Comparison of ENCODE assay signal across 10 cellular contexts in the genomic region with DNA sequence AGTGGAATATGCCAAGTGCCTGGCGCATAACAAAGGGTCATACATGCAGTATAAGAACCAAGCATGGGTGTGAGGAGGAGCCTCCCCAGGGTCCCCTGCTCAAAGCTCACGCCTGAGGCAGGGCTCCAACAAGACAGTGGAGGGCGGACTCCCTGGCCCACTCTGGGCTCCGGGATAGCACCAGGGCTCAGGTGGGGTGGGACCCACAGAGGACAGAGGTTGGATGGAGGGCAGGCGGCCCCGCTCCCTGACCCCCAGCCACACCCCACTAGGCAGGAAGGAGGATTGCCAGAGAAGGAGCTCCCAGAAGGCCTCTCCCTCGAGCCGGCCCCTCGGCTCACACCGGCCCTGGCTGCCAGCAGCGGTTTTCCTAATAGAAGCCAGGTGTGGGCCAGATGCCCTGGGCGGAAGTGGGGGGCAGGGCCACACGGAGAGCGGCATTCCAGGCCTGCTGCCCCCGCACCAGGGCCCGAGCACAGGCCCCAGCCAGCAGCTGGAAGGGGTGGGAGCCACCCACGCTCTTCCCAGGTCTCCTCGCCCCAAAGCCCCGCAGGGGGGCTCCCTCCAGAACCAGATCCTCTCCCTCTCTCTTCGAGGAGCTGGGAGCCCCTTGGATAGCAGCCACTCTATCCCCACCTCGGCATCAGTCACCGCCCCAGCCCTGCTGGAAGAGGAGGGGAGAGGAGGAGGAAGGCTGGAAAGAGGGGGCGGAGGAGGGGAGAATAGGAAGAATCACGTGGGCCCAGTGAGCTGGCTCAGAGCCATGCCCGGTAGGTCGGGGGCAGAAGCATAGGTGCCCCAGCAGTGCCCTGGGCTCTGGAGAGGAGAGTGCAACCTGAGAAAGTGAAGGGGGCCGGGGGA. TPM values are rescaled to one million over a fixed set of nuclear protein-coding genes. Genes with fewer than 3 reads are reported as not detected.
DNase-seq lines count a peak whose midpoint lies in the region; ATAC-seq, FAIRE-seq and TF ChIP-seq lines count a peak whose summit lies in the region.
"Had no signal": no experiment of that assay in that cellular context is flagged by ENCODE, and none has a peak within 500 bp of the region (broad histone marks: within the 10 kb centered on the region; RNA-seq: fewer than 3 reads in every experiment).

No MANE protein-coding gene starts in this region.

- H3K9me3 Mint-ChIP-seq in type B pancreatic cell: no peaks in the 10 kb centered on the region
- H3K9me3 Mint-ChIP-seq: naive B cell had no signal

- H3K4me2 ChIP-seq in keratinocyte (ENCODE audit: control insufficient read depth, extremely low read depth, insufficient read depth, low read depth, low read length): no peak overlapping the region
- H3K4me2 ChIP-seq: A549 had no signal

- peak overlapping the region; percentile 66 for H3K27ac Mint-ChIP-seq in type B pancreatic cell

- ATAC-seq in HG02884 (IDR thresholded peaks at IDR 0.05; ENCODE audit: unreplicated experiment): no peak

- H3K9me3 ChIP-seq in keratinocyte (ENCODE audit: control insufficient read depth, low read depth, low read length): no peaks in the 10 kb centered on the region
- H3K9me3 ChIP-seq: A549 had no signal

- H3K79me2 ChIP-seq in keratinocyte (ENCODE audit: control insufficient read depth, insufficient read depth, low read length): no peaks in the 10 kb centered on the region

- peaks cover 11% of the 10 kb centered on the region for H3K4me1 ChIP-seq in keratinocyte (ENCODE audit: control insufficient read depth, extremely low read depth, insufficient read depth, low read length)

- H3K36me3 ChIP-seq in bronchial epithelial cell (ENCODE audit: control insufficient read depth, insufficient read depth, low read length) (peaks cover 10% of the 10 kb centered on the region), keratinocyte (ENCODE audit: control insufficient read depth in 2 of 2, extremely low read depth in 1 of 2, insufficient read depth in 2 of 2, low read length in 2 of 2) (peaks cover 12 to 27% of the 10 kb centered on the region in 2 experiments)

- peaks cover 22% of the 10 kb centered on the region for H3K4me1 Mint-ChIP-seq in type B pancreatic cell (ENCODE audit: unreplicated experiment)

- H3K9me1 ChIP-seq in keratinocyte (ENCODE audit: control insufficient read depth, extremely low read depth, insufficient read depth, low read length): no peaks in the 10 kb centered on the region

- no peak overlapping the region for H3K27ac ChIP-seq in keratinocyte (ENCODE audit: control insufficient read depth, insufficient read depth, low read length)

- H3K9ac ChIP-seq in keratinocyte (ENCODE audit: control insufficient read depth, extremely low read depth, insufficient read depth, low read length): peak overlapping the region; percentile 28

- peaks cover 3% of the 10 kb centered on the region for H4K20me1 ChIP-seq in keratinocyte (ENCODE audit: control insufficient read depth, extremely low read depth, insufficient read depth, low read length)

- H3K27me3 Mint-ChIP-seq in type B pancreatic cell: no peaks in the 10 kb centered on the region
- H3K27me3 Mint-ChIP-seq: naive B cell had no signal

- TF ChIP-seq CTCF in bronchial epithelial cell (IDR thresholded peaks at IDR 0.05; ENCODE audit: insufficient read depth, low read length, severe bottlenecking) (no peak), keratinocyte (optimal IDR thresholded peaks at IDR 0.05 in 1 of 3, IDR thresholded peaks at IDR 0.05 in 1 of 3, conservative IDR thresholded peaks at IDR 0.05 in 1 of 3; ENCODE audit: extremely low read depth in 1 of 3, insufficient read depth in 2 of 3, low read length in 3 of 3) (no peak), type B pancreatic cell (conservative IDR thresholded peaks at IDR 0.05) (no peak)

- dilution Hi-C loops in keratinocyte (cut with MboI; ENCODE audit: extremely low pct_ligation_motif_present, low sequenced_read_pairs): no loop called here

- DNase-seq in NCI-H2171 treated with DMSO at 0.1 percent for 48 hours (lab: John Stamatoyannopoulos, UW) (peak; percentile 38), NCI-H2171 (lab: John Stamatoyannopoulos, UW) (no peak), bronchial epithelial cell (ENCODE audit: low read depth) (peak; percentile 62), keratinocyte (ENCODE audit: low read depth, low spot score) (no peak), type B pancreatic cell (ENCODE audit: extremely low spot score, unreplicated experiment) (peak; percentile 86), OCI-M1 (lab: John Stamatoyannopoulos, UW) (no peak), NCI-H1417 treated with DMSO at 0.1 percent for 48 hours (lab: John Stamatoyannopoulos, UW) (no peak)
- DNase-seq: naive B cell had no signal

- peaks cover 5% of the 10 kb centered on the region for H3K36me3 Mint-ChIP-seq in type B pancreatic cell

- H3K27me3 ChIP-seq in bronchial epithelial cell (ENCODE audit: control insufficient read depth, insufficient read depth, low read length): no peaks in the 10 kb centered on the region
- no peaks in the 10 kb centered on the region for H3K27me3 ChIP-seq in keratinocyte (ENCODE audit: control insufficient read depth, extremely low read depth, insufficient read depth, low read length)

- FAIRE-seq in bronchial epithelial cell (lab: Jason Lieb, UNC) (no peak), keratinocyte (lab: Jason Lieb, UNC) (no peak)
- FAIRE-seq: A549 had no signal

- H2AFZ ChIP-seq in keratinocyte (ENCODE audit: control insufficient read depth, low read length): no peak overlapping the region

- peak overlapping the region; percentile 34 for H3K4me3 Mint-ChIP-seq in type B pancreatic cell

- no peak overlapping the region for H3K4me3 ChIP-seq in bronchial epithelial cell (ENCODE audit: low read depth, low read length)
- no peak overlapping the region for H3K4me3 ChIP-seq in keratinocyte (ENCODE audit: control insufficient read depth in 2 of 3, extremely low read depth in 1 of 3, insufficient read depth in 2 of 3, low read depth in 1 of 3, low read length in 3 of 3)
- H3K4me3 ChIP-seq: A549 had no signal

RNA-seq across cellular contexts. Expression of a gene that starts 21.0 kb away (rescaled TPM):
- total RNA-seq in bronchial epithelial cell: 6.6 and 10.0 TPM in 2 replicates
- 0.37 to 1.1 TPM (median 0.46 TPM) in 3 replicates for polyA plus RNA-seq in keratinocyte
- polyA plus RNA-seq in keratinocyte (2011; ENCODE audit: low read depth): 4.4 TPM
- 0.29 and 0.88 TPM in 2 replicates for polyA plus RNA-seq in keratinocyte (2011; cell fraction: cytosol; rRNA removed)
- polyA plus RNA-seq in keratinocyte (2011; cell fraction: nucleus; rRNA removed): 2.5 and 3.9 TPM in 2 replicates
- 0.71 and 6.3 TPM in 2 replicates for polyA plus RNA-seq in keratinocyte (2012; ENCODE audit: low replicate concordance)
- polyA minus RNA-seq in keratinocyte: 0.59 to 0.99 TPM (median 0.80 TPM) in 3 replicates
- polyA minus RNA-seq in keratinocyte (2011; cell fraction: cytosol; rRNA and poly(A)+ RNA removed): 2.7 TPM
- polyA minus RNA-seq in keratinocyte (2011; cell fraction: nucleus; rRNA and poly(A)+ RNA removed): 3.3 and 3.5 TPM in 2 replicates
- total RNA-seq in type B pancreatic cell (ENCODE audit: low replicate concordance): 9.7 and 29.0 TPM in 2 replicates

RNA-seq across cellular contexts. Expression of a gene that starts 23.8 kb away (rescaled TPM):
- total RNA-seq in bronchial epithelial cell (7.6 and 15.6 TPM in 2 replicates), type B pancreatic cell (ENCODE audit: low replicate concordance) (32.3 and 41.4 TPM in 2 replicates)
- polyA plus RNA-seq in keratinocyte: 8.4 to 12.5 TPM (median 12.2 TPM) in 3 replicates
- 17.6 TPM for polyA plus RNA-seq in keratinocyte (2011; ENCODE audit: low read depth)
- polyA plus RNA-seq in keratinocyte (2011; cell fraction: cytosol; rRNA removed): 5.3 and 7.6 TPM in 2 replicates
- 46.0 and 55.4 TPM in 2 replicates for polyA plus RNA-seq in keratinocyte (2011; cell fraction: nucleus; rRNA removed)
- 10.8 and 15.6 TPM in 2 replicates for polyA plus RNA-seq in keratinocyte (2012; ENCODE audit: low replicate concordance)
- 10.3 to 53.1 TPM (median 11.7 TPM) in 3 replicates for polyA minus RNA-seq in keratinocyte
- 27.4 TPM for polyA minus RNA-seq in keratinocyte (2011; cell fraction: cytosol; rRNA and poly(A)+ RNA removed)
- 25.3 and 30.5 TPM in 2 replicates for polyA minus RNA-seq in keratinocyte (2011; cell fraction: nucleus; rRNA and poly(A)+ RNA removed)

RNA-seq across cellular contexts. Expression of a gene that starts 33.1 kb away (rescaled TPM):
- total RNA-seq in bronchial epithelial cell (62.9 and 74.8 TPM in 2 replicates), type B pancreatic cell (ENCODE audit: low replicate concordance) (43.9 and 46.5 TPM in 2 replicates)
- polyA plus RNA-seq in keratinocyte: 43.5 to 54.6 TPM (median 48.4 TPM) in 3 replicates
- 32.9 TPM for polyA plus RNA-seq in keratinocyte (2011; ENCODE audit: low read depth)
- polyA plus RNA-seq in keratinocyte (2011; cell fraction: cytosol; rRNA removed): 39.3 and 41.1 TPM in 2 replicates
- polyA plus RNA-seq in keratinocyte (2011; cell fraction: nucleus; rRNA removed): 75.6 and 78.0 TPM in 2 replicates
- 39.8 and 45.5 TPM in 2 replicates for polyA plus RNA-seq in keratinocyte (2012; ENCODE audit: low replicate concordance)
- polyA minus RNA-seq in keratinocyte: 26.4 to 38.6 TPM (median 28.6 TPM) in 3 replicates
- 37.4 TPM for polyA minus RNA-seq in keratinocyte (2011; cell fraction: cytosol; rRNA and poly(A)+ RNA removed)
- 25.9 and 31.3 TPM in 2 replicates for polyA minus RNA-seq in keratinocyte (2011; cell fraction: nucleus; rRNA and poly(A)+ RNA removed)

RNA-seq across cellular contexts. Expression of a gene that starts 41.5 kb away (rescaled TPM):
- 50.3 and 54.8 TPM in 2 replicates for total RNA-seq in bronchial epithelial cell
- 25.0 to 41.2 TPM (median 32.7 TPM) in 3 replicates for polyA plus RNA-seq in keratinocyte
- 22.4 TPM for polyA plus RNA-seq in keratinocyte (2011; ENCODE audit: low read depth)
- polyA plus RNA-seq in keratinocyte (2011; cell fraction: cytosol; rRNA removed): 15.6 and 27.6 TPM in 2 replicates
- 29.2 and 38.2 TPM in 2 replicates for polyA plus RNA-seq in keratinocyte (2011; cell fraction: nucleus; rRNA removed)
- 33.9 and 36.4 TPM in 2 replicates for polyA plus RNA-seq in keratinocyte (2012; ENCODE audit: low replicate concordance)
- polyA minus RNA-seq in keratinocyte: 7.3 to 8.6 TPM (median 8.0 TPM) in 3 replicates
- 15.9 TPM for polyA minus RNA-seq in keratinocyte (2011; cell fraction: cytosol; rRNA and poly(A)+ RNA removed)
- 9.5 and 11.3 TPM in 2 replicates for polyA minus RNA-seq in keratinocyte (2011; cell fraction: nucleus; rRNA and poly(A)+ RNA removed)
- 30.5 and 39.3 TPM in 2 replicates for total RNA-seq in type B pancreatic cell (ENCODE audit: low replicate concordance)

Comparison
In these comparisons a context has a peak if more than half of its experiments do, and no peak if none do; other contexts are left out.
1. DNase-seq: peak in NCI-H2171 treated with DMSO at 0.1 percent for 48 hours (single experiment), bronchial epithelial cell (single experiment) and type B pancreatic cell (single experiment); none in NCI-H2171 (single experiment), keratinocyte (single experiment), OCI-M1 (single experiment) and NCI-H1417 treated with DMSO at 0.1 percent for 48 hours (single experiment).